ENCODE assay signal across 17 cellular contexts in the genomic region with DNA sequence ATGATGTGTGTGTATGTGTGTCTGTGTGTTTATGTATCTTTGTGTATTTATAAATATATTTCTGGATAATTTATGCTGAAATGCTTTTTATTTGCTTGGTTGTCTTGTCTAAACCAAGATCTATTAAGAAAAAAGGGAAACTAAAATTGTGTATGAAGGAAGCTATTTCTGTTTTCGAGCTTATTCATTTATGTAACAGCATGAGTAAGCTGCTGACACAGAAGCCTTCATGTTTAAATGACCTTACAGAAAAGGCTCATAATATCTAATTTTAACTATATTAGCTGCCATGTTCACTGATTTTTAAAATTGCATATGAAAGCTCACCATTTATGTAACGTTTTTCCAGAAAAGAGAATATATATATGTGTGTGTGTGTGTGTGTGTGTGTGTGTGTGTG.
A peak's percentile ranks its signal among the peaks of the same experiment; 100 is the strongest.
DNase-seq lines count a peak whose midpoint lies in the region; ATAC-seq and TF ChIP-seq lines count a peak whose summit lies in the region.
"Had no signal": no experiment of that assay in that cellular context is flagged by ENCODE, and none has a peak within 500 bp of the region (broad histone marks: within the 10 kb centered on the region; RNA-seq: fewer than 3 reads in every experiment).

No MANE protein-coding gene starts in this region.

- no peak for TF ChIP-seq CTCF in OCI-LY3 (IDR thresholded peaks at IDR 0.05; ENCODE audit: low read depth, low read length)
- TF ChIP-seq CTCF in body of pancreas (IDR thresholded peaks at IDR 0.05): no peak
- no peak for TF ChIP-seq CTCF in osteoblast (IDR thresholded peaks at IDR 0.05; ENCODE audit: extremely low read depth, low read depth, low read length)

- ATAC-seq in GM18505 (IDR thresholded peaks at IDR 0.05; ENCODE audit: unreplicated experiment): peak; percentile 68
- peak; percentile 73 for ATAC-seq in HG03039 (IDR thresholded peaks at IDR 0.05; ENCODE audit: unreplicated experiment)
- no peak for ATAC-seq in GM21528 (IDR thresholded peaks at IDR 0.05; ENCODE audit: low FRiP score, unreplicated experiment)
- no peak for ATAC-seq in body of pancreas
- ATAC-seq: CD8-positive, alpha-beta T cell had no signal

- H3K9ac ChIP-seq in OCI-LY3 (ENCODE audit: low read length): no peak overlapping the region
- H3K9ac ChIP-seq: BLaER1, GM23248 had no signal

- H3K4me1 ChIP-seq in OCI-LY3 (ENCODE audit: low read length) (peaks cover 11% of the 10 kb centered on the region), body of pancreas (peaks cover 6% of the 10 kb centered on the region), osteoblast (ENCODE audit: insufficient read depth, low read length) (no peaks in the 10 kb centered on the region)
- H3K4me1 ChIP-seq: BLaER1, Caco-2 had no signal

- H3K27me3 ChIP-seq in OCI-LY3 (ENCODE audit: low read depth, low read length) (no peaks in the 10 kb centered on the region), body of pancreas (no peaks in the 10 kb centered on the region), osteoblast (ENCODE audit: insufficient read depth, low read length) (no peaks in the 10 kb centered on the region)
- H3K27me3 ChIP-seq: BLaER1 had no signal

- DNase-seq in body of pancreas: no peak
- no peak for DNase-seq in osteoblast (ENCODE audit: insufficient read length, low spot score, missing footprints)
- DNase-seq: Caco-2; CD4-positive, CD25-positive, alpha-beta regulatory T cell; CD8-positive, alpha-beta T cell; DMS153; DND-41; GM23248; H7; HCEC 1CT had no signal

- H3K79me2 ChIP-seq in OCI-LY3 (ENCODE audit: low read length) (no peaks in the 10 kb centered on the region), osteoblast (ENCODE audit: insufficient read depth, low read length) (no peaks in the 10 kb centered on the region)

- no peak overlapping the region for H3K4me3 ChIP-seq in OCI-LY3 (ENCODE audit: low read length)
- no peak overlapping the region for H3K4me3 ChIP-seq in body of pancreas
- no peak overlapping the region for H3K4me3 ChIP-seq in osteoblast (ENCODE audit: insufficient read depth, low read length)
- H3K4me3 ChIP-seq: BLaER1, GM23248 had no signal

- H3K9me3 ChIP-seq in OCI-LY3 (ENCODE audit: insufficient read depth, low read length): no peaks in the 10 kb centered on the region
- H3K9me3 ChIP-seq in body of pancreas: no peaks in the 10 kb centered on the region
- H3K9me3 ChIP-seq in osteoblast (ENCODE audit: low read depth, low read length): no peaks in the 10 kb centered on the region
- H3K9me3 ChIP-seq: BLaER1, Caco-2 had no signal

- H2AFZ ChIP-seq in OCI-LY3 (ENCODE audit: low read depth, low read length) (0 out of 2 replicates have a peak overlapping the region, but pooled peaks have one; percentile 28), osteoblast (ENCODE audit: low read length) (no peak overlapping the region)
- H2AFZ ChIP-seq: GM23248 had no signal

- H3K4me2 ChIP-seq in OCI-LY3 (ENCODE audit: low read length) (peak overlapping the region; percentile 41), osteoblast (ENCODE audit: insufficient read depth, low read length) (no peak overlapping the region)
- H3K4me2 ChIP-seq: BLaER1 had no signal

- 57 to 59% methylated on average over 2 of the region's 2 CpGs for WGBS in body of pancreas, 2 donors

- no peak for TF ChIP-seq POLR2A in GM18505 (IDR thresholded peaks at IDR 0.05; ENCODE audit: borderline replicate concordance, extremely low read depth, insufficient read depth, insufficient read length)
- no peak for TF ChIP-seq POLR2A in body of pancreas (IDR thresholded peaks at IDR 0.05)

- intact Hi-C loops in body of pancreas (cut with DNase I): no loop called here

- H3K27ac ChIP-seq in OCI-LY3 (ENCODE audit: low read length) (no peak overlapping the region; the same call in 1 of the 2 replicates), body of pancreas (no peak overlapping the region), osteoblast (ENCODE audit: low read depth, low read length) (no peak overlapping the region)
- H3K27ac ChIP-seq: 22Rv1, BLaER1, C4-2B, GM23248 had no signal

- H4K20me1 ChIP-seq in OCI-LY3 (ENCODE audit: insufficient read depth, low read length) (no peaks in the 10 kb centered on the region), osteoblast (ENCODE audit: insufficient read depth, low read length) (no peaks in the 10 kb centered on the region)
- H4K20me1 ChIP-seq: BLaER1 had no signal

- H3K36me3 ChIP-seq in OCI-LY3 (replicated peaks; ENCODE audit: low read depth, low read length) (no peaks in the 10 kb centered on the region), body of pancreas (replicated peaks in 1 of 2; ENCODE audit: insufficient read depth in 1 of 2, low read depth in 2 of 2) (no peaks in the 10 kb centered on the region), osteoblast (ENCODE audit: insufficient read depth, low read length) (no peaks in the 10 kb centered on the region)
- H3K36me3 ChIP-seq: BLaER1 had no signal

Comparison
In these comparisons a context has a peak if more than half of its experiments do, and no peak if none do; other contexts are left out.
1. ATAC-seq: peak in GM18505 (single experiment) and HG03039 (single experiment); none in GM21528 (single experiment) and body of pancreas (single experiment).